1 cellular context compared by ENCODE assay signal in the genomic region with DNA sequence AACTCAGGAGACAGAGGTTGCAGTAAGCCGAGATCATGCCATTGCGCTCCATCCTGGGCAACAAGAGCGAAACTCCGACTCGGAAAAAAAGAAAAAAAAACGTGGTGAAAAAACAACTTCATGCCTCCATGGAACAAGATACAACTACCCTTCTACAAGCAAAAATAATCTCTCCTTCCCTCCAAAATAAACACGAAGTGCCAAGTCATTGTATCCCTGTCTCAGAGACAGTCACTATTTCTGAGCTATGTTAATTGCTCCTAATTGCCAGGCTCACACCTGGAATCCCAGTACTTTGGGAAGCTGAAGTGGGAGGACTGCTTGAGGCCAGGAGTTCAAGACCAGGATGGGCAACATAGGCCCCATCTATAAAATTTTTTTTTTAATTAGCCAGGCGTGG.
TF ChIP-seq lines count a peak whose summit lies in the region.

No MANE protein-coding gene starts in this region.

TF ChIP-seq in K562, 482 proteins besides CTCF, POLR2A, EP300 and RAD21 (continues in another document):
- TF ChIP-seq RB1 (IDR thresholded peaks at IDR 0.05; ENCODE audit: low read depth) (no peak), MAFK (IDR thresholded peaks at IDR 0.05; ENCODE audit: low read length) (peak; percentile 43; the same call in 1 of the 2 replicates), ZNF175 (CRISPR knock-in tag; IDR thresholded peaks at IDR 0.05; ENCODE audit: low read depth) (no peak), CREB1 (IDR thresholded peaks at IDR 0.05) (no peak), CREB1 (CRISPR knock-in tag; IDR thresholded peaks at IDR 0.05) (no peak), DPF2 (IDR thresholded peaks at IDR 0.05) (peak; percentile 45; the same call in 1 of the 2 replicates), PCBP1 (IDR thresholded peaks at IDR 0.05; ENCODE audit: low read depth, low read length, poor library complexity, severe bottlenecking) (no peak), GATA2 (CRISPR knock-in tag; IDR thresholded peaks at IDR 0.05) (no peak), XRCC4 (IDR thresholded peaks at IDR 0.05; ENCODE audit: extremely low read depth, insufficient read depth, insufficient read length) (no peak), SIN3A (IDR thresholded peaks at IDR 0.05; ENCODE audit: borderline replicate concordance in 2 of 2, control insufficient read depth in 1 of 2, low read depth in 2 of 2, low read length in 2 of 2) (no peak), HMG20A (CRISPR knock-in tag; conservative IDR thresholded peaks at IDR 0.05) (no peak), TAF9B (IDR thresholded peaks at IDR 0.05; ENCODE audit: partially characterized antibody) (no peak), NCOR1 (IDR thresholded peaks at IDR 0.05) (no peak), NFE2 (IDR thresholded peaks at IDR 0.05; ENCODE audit: low read depth) (peak; percentile 73), ZNF282 (CRISPR knock-in tag; IDR thresholded peaks at IDR 0.05) (no peak), MAFF (IDR thresholded peaks at IDR 0.05; ENCODE audit: low read length) (peak; percentile 55), MYNN (IDR thresholded peaks at IDR 0.05) (no peak), MYNN (CRISPR knock-in tag; IDR thresholded peaks at IDR 0.05) (no peak), FOSL1 (tag; conservative IDR thresholded peaks at IDR 0.05) (no peak), TAF15 (IDR thresholded peaks at IDR 0.05; ENCODE audit: low read depth, low read length) (no peak), FOXK2 (conservative IDR thresholded peaks at IDR 0.05 in 1 of 2, IDR thresholded peaks at IDR 0.05 in 1 of 2; ENCODE audit: low read depth in 2 of 2) (no peak), ZNF57 (CRISPR knock-in tag; IDR thresholded peaks at IDR 0.05) (no peak), RFX1 (IDR thresholded peaks at IDR 0.05) (no peak), MBD2 (IDR thresholded peaks at IDR 0.05; ENCODE audit: borderline replicate concordance, low read depth) (no peak), ZFP30 (CRISPR knock-in tag; IDR thresholded peaks at IDR 0.05; ENCODE audit: borderline replicate concordance) (no peak), MED1 (CRISPR knock-in tag; IDR thresholded peaks at IDR 0.05; ENCODE audit: borderline replicate concordance) (no peak), EGR1 (conservative IDR thresholded peaks at IDR 0.05) (no peak), RBBP5 (IDR thresholded peaks at IDR 0.05; ENCODE audit: borderline replicate concordance, insufficient read depth, low read length, poor library complexity, severe bottlenecking) (no peak), ZNF436 (CRISPR knock-in tag; IDR thresholded peaks at IDR 0.05) (no peak), SRSF3 (IDR thresholded peaks at IDR 0.05; ENCODE audit: insufficient read depth, low read length) (no peak), SMAD2 (IDR thresholded peaks at IDR 0.05; ENCODE audit: low read depth, low read length) (no peak), ZNF232 (CRISPR knock-in tag; IDR thresholded peaks at IDR 0.05) (no peak), ZNF780A (CRISPR knock-in tag; IDR thresholded peaks at IDR 0.05) (no peak), ZEB2 (IDR thresholded peaks at IDR 0.05) (no peak), TEAD1 (CRISPR knock-in tag; IDR thresholded peaks at IDR 0.05) (no peak), ZNF316 (IDR thresholded peaks at IDR 0.05) (peak; percentile 80), XRCC5 (IDR thresholded peaks at IDR 0.05; ENCODE audit: low read depth, low read length) (no peak), ZBTB17 (CRISPR knock-in tag; IDR thresholded peaks at IDR 0.05) (no peak), ZFX (CRISPR knock-in tag; IDR thresholded peaks at IDR 0.05) (no peak), NR4A1 (CRISPR knock-in tag; IDR thresholded peaks at IDR 0.05) (no peak), NR4A1 (tag; IDR thresholded peaks at IDR 0.05) (no peak), TFAM (CRISPR knock-in tag; conservative IDR thresholded peaks at IDR 0.05) (no peak), C11orf30 (IDR thresholded peaks at IDR 0.05; ENCODE audit: low read depth) (peak; percentile 63), ERF (CRISPR knock-in tag; IDR thresholded peaks at IDR 0.05) (no peak), CHCHD3 (CRISPR knock-in tag; IDR thresholded peaks at IDR 0.05) (no peak), ARID1B (IDR thresholded peaks at IDR 0.05) (0 out of 2 replicates have a peak, but pooled peaks have one; percentile 14), JUND (IDR thresholded peaks at IDR 0.05; ENCODE audit: borderline replicate concordance, low read depth, low read length) (no peak), JUND (tag; IDR thresholded peaks at IDR 0.05; ENCODE audit: borderline replicate concordance, low read depth, low read length) (no peak), U2AF2 (optimal IDR thresholded peaks at IDR 0.05; ENCODE audit: low read depth, low read length) (no peak), TSC22D4 (tag; IDR thresholded peaks at IDR 0.05) (no peak), KLF6 (CRISPR knock-in tag; IDR thresholded peaks at IDR 0.05; ENCODE audit: borderline replicate concordance) (no peak), POLR2G (IDR thresholded peaks at IDR 0.05; ENCODE audit: low read depth, low read length) (no peak), PML (IDR thresholded peaks at IDR 0.05; ENCODE audit: low read length) (no peak)
- TF ChIP-seq, protein P1, sequence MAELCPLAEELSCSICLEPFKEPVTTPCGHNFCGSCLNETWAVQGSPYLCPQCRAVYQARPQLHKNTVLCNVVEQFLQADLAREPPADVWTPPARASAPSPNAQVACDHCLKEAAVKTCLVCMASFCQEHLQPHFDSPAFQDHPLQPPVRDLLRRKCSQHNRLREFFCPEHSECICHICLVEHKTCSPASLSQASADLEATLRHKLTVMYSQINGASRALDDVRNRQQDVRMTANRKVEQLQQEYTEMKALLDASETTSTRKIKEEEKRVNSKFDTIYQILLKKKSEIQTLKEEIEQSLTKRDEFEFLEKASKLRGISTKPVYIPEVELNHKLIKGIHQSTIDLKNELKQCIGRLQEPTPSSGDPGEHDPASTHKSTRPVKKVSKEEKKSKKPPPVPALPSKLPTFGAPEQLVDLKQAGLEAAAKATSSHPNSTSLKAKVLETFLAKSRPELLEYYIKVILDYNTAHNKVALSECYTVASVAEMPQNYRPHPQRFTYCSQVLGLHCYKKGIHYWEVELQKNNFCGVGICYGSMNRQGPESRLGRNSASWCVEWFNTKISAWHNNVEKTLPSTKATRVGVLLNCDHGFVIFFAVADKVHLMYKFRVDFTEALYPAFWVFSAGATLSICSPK (IDR thresholded peaks at IDR 0.05; ENCODE audit: borderline replicate concordance), result no peak
- TF ChIP-seq, protein P2, sequence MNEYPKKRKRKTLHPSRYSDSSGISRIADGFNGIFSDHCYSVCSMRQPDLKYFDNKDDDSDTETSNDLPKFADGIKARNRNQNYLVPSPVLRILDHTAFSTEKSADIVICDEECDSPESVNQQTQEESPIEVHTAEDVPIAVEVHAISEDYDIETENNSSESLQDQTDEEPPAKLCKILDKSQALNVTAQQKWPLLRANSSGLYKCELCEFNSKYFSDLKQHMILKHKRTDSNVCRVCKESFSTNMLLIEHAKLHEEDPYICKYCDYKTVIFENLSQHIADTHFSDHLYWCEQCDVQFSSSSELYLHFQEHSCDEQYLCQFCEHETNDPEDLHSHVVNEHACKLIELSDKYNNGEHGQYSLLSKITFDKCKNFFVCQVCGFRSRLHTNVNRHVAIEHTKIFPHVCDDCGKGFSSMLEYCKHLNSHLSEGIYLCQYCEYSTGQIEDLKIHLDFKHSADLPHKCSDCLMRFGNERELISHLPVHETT (CRISPR knock-in tag; conservative IDR thresholded peaks at IDR 0.05 in 1 of 2, IDR thresholded peaks at IDR 0.05 in 1 of 2), result no peak
- TF ChIP-seq, protein P3, sequence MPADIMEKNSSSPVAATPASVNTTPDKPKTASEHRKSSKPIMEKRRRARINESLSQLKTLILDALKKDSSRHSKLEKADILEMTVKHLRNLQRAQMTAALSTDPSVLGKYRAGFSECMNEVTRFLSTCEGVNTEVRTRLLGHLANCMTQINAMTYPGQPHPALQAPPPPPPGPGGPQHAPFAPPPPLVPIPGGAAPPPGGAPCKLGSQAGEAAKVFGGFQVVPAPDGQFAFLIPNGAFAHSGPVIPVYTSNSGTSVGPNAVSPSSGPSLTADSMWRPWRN (IDR thresholded peaks at IDR 0.05; ENCODE audit: low read depth), result no peak
- TF ChIP-seq, protein P4, sequence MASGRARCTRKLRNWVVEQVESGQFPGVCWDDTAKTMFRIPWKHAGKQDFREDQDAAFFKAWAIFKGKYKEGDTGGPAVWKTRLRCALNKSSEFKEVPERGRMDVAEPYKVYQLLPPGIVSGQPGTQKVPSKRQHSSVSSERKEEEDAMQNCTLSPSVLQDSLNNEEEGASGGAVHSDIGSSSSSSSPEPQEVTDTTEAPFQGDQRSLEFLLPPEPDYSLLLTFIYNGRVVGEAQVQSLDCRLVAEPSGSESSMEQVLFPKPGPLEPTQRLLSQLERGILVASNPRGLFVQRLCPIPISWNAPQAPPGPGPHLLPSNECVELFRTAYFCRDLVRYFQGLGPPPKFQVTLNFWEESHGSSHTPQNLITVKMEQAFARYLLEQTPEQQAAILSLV (tag; IDR thresholded peaks at IDR 0.05), result no peak
- TF ChIP-seq, protein P5, sequence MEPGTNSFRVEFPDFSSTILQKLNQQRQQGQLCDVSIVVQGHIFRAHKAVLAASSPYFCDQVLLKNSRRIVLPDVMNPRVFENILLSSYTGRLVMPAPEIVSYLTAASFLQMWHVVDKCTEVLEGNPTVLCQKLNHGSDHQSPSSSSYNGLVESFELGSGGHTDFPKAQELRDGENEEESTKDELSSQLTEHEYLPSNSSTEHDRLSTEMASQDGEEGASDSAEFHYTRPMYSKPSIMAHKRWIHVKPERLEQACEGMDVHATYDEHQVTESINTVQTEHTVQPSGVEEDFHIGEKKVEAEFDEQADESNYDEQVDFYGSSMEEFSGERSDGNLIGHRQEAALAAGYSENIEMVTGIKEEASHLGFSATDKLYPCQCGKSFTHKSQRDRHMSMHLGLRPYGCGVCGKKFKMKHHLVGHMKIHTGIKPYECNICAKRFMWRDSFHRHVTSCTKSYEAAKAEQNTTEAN (CRISPR knock-in tag; IDR thresholded peaks at IDR 0.05), result no peak
- TF ChIP-seq, protein P6, sequence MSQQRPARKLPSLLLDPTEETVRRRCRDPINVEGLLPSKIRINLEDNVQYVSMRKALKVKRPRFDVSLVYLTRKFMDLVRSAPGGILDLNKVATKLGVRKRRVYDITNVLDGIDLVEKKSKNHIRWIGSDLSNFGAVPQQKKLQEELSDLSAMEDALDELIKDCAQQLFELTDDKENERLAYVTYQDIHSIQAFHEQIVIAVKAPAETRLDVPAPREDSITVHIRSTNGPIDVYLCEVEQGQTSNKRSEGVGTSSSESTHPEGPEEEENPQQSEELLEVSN (IDR thresholded peaks at IDR 0.05; ENCODE audit: borderline replicate concordance in 1 of 2, extremely low read depth in 1 of 2, insufficient read depth in 1 of 2, insufficient read length in 1 of 2, low read depth in 1 of 2, low read length in 1 of 2, poor library complexity in 1 of 2, severe bottlenecking in 1 of 2), result no peak
- TF ChIP-seq, protein P7, sequence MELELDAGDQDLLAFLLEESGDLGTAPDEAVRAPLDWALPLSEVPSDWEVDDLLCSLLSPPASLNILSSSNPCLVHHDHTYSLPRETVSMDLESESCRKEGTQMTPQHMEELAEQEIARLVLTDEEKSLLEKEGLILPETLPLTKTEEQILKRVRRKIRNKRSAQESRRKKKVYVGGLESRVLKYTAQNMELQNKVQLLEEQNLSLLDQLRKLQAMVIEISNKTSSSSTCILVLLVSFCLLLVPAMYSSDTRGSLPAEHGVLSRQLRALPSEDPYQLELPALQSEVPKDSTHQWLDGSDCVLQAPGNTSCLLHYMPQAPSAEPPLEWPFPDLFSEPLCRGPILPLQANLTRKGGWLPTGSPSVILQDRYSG (tag; conservative IDR thresholded peaks at IDR 0.05; ENCODE audit: low read depth), result no peak
- TF ChIP-seq, protein P8, sequence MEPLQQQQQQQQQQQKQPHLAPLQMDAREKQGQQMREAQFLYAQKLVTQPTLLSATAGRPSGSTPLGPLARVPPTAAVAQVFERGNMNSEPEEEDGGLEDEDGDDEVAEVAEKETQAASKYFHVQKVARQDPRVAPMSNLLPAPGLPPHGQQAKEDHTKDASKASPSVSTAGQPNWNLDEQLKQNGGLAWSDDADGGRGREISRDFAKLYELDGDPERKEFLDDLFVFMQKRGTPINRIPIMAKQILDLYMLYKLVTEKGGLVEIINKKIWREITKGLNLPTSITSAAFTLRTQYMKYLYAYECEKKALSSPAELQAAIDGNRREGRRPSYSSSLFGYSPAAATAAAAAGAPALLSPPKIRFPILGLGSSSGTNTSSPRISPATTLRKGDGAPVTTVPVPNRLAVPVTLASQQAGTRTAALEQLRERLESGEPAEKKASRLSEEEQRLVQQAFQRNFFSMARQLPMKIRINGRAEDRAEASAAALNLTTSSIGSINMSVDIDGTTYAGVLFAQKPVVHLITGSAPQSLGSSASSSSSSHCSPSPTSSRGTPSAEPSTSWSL (CRISPR knock-in tag; IDR thresholded peaks at IDR 0.05; ENCODE audit: borderline replicate concordance), result no peak
- TF ChIP-seq, protein P9, sequence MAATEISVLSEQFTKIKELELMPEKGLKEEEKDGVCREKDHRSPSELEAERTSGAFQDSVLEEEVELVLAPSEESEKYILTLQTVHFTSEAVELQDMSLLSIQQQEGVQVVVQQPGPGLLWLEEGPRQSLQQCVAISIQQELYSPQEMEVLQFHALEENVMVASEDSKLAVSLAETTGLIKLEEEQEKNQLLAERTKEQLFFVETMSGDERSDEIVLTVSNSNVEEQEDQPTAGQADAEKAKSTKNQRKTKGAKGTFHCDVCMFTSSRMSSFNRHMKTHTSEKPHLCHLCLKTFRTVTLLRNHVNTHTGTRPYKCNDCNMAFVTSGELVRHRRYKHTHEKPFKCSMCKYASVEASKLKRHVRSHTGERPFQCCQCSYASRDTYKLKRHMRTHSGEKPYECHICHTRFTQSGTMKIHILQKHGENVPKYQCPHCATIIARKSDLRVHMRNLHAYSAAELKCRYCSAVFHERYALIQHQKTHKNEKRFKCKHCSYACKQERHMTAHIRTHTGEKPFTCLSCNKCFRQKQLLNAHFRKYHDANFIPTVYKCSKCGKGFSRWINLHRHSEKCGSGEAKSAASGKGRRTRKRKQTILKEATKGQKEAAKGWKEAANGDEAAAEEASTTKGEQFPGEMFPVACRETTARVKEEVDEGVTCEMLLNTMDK (IDR thresholded peaks at IDR 0.05; ENCODE audit: borderline replicate concordance, insufficient read depth, low read depth, low read length, poor library complexity, severe bottlenecking), result no peak
